Comparison of ENCODE assay signal across 10 cellular contexts in the genomic region with DNA sequence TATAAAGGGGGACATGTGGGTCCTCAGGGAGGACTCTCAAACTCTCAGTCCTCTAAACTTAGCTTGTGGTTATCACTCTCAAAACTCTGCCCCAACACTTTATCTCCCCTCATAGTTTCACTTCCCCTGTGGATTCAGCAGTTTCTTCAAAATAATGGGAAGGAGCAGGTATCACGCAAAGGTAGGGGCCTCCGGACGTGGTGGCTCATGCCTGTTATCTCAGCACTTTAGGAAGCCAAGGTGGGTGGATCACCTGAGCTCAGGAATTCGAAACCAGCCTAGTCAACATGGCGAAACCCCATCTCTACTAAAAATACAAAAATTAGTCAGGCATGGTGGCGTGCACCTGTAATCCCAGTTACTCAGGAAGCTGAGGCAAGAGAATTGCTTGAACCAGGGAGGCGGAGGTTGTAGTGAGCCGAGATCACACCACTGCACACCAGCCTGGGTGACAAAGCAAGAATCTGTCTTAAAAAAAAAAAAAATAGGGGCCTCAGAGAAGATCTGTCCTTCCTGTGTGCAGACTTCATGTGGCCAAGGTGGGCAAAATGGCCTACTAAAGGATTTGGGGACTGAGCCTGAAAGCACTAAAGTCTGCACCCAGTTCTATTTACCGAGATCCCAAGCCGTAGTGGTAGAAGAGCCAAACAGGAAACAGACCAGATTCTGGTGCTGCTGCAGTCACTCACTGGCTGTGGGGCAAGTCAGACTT. TPM values are rescaled to one million over a fixed set of nuclear protein-coding genes. Genes with fewer than 3 reads are reported as not detected.
A peak's percentile ranks its signal among the peaks of the same experiment; 100 is the strongest.
DNase-seq lines count a peak whose midpoint lies in the region; ATAC-seq, FAIRE-seq and TF ChIP-seq lines count a peak whose summit lies in the region.
"Had no signal": no experiment of that assay in that cellular context is flagged by ENCODE, and none has a peak within 500 bp of the region (broad histone marks: within the 10 kb centered on the region; RNA-seq: fewer than 3 reads in every experiment).

No MANE protein-coding gene starts in this region.

- CTCF ChIA-PET in K562 (lab: Yijun Ruan, JAX; ENCODE audit: low intra/inter-chr PET ratio): interaction anchor here (0.6 kb wide), 1 partner anchor 168 kb away, joined by 3 read pairs; no protein-coding TSS in a partner anchor

- H3K27ac ChIP-seq in K562 (ENCODE audit: extremely low read depth, low read depth, low read length) (peak overlapping the region; percentile 60), gastrocnemius medialis (no peak overlapping the region)

- intact Hi-C loops in K562 (cut with micrococcal nuclease): no loop called here
- intact Hi-C loops in gastrocnemius medialis (cut with DNase I; ENCODE audit: low total_unique reads): no loop called here

- H3K27me3 ChIP-seq in K562 (ENCODE audit: control insufficient read depth in 2 of 2, insufficient read depth in 2 of 2, low read length in 2 of 2): no peaks in the 10 kb centered on the region
- peaks cover 0 to 5% (median 3%) of the 10 kb centered on the region in 3 donors for H3K27me3 ChIP-seq in gastrocnemius medialis

- no TSS peak for BruUV-seq in K562 (replicated peaks; lab: Mats Ljungman, UMichigan)

- TF ChIP-seq CTCF in GM10266 (IDR thresholded peaks at IDR 0.05; ENCODE audit: control insufficient read depth, insufficient read depth, low read depth, missing control alignments): no peak
- no peak for TF ChIP-seq CTCF in K562 (IDR thresholded peaks at IDR 0.05 in 2 of 3, conservative IDR thresholded peaks at IDR 0.05 in 1 of 3; ENCODE audit: insufficient read depth in 2 of 3, low read depth in 1 of 3, low read length in 3 of 3)
- TF ChIP-seq CTCF in gastrocnemius medialis (IDR thresholded peaks at IDR 0.05 in 4 of 5, conservative IDR thresholded peaks at IDR 0.05 in 1 of 5): no peak

- TF ChIP-seq EP300 in K562 (IDR thresholded peaks at IDR 0.05; ENCODE audit: low read length): no peak

- H3K9me3 ChIP-seq in K562 (replicated peaks; ENCODE audit: control insufficient read depth, insufficient read depth, low read depth, low read length) (no peaks in the 10 kb centered on the region), gastrocnemius medialis (no peaks in the 10 kb centered on the region)

- peak overlapping the region; percentile 38 to 74; a peak in 3 of 4 replicates for H3K9ac ChIP-seq in K562 (ENCODE audit: insufficient read depth in 1 of 2, low read depth in 2 of 2, low read length in 2 of 2)

- H3K79me2 ChIP-seq in K562 (ENCODE audit: control insufficient read depth, insufficient read depth, low read length): no peaks in the 10 kb centered on the region

- ATAC-seq in GM21390 (IDR thresholded peaks at IDR 0.05; ENCODE audit: unreplicated experiment): peak; percentile 61
- peak; percentile 69 for ATAC-seq in K562
- ATAC-seq in gastrocnemius medialis: no peak
- ATAC-seq: Panc1 had no signal

- H3K9me1 ChIP-seq in K562 (ENCODE audit: control insufficient read depth, insufficient read depth, low read length): no peaks in the 10 kb centered on the region

- DNase-seq in GM10266 (ENCODE audit: extremely low spot score) (peak; percentile 67), Kasumi-1 (lab: John Stamatoyannopoulos, UW) (peak; percentile 54 to 80), K562 (ENCODE audit: extremely low read depth in 1 of 4, low spot score in 3 of 4) (peak in 1 of 4 experiments; percentile 50), gastrocnemius medialis (no peak), erythroblast (lab: John Stamatoyannopoulos, UW) (no peak), NCI-H69 (lab: John Stamatoyannopoulos, UW) (no peak), medulla oblongata (ENCODE audit: extremely low spot score) (no peak)

- in situ Hi-C loops in K562 (cut with MboI): loop anchor here (10.0 kb wide), 1 partner anchor 136 kb away; no protein-coding TSS in a partner anchor
- in situ Hi-C loops in gastrocnemius medialis (cut with MboI; ENCODE audit: low sequenced_read_pairs in 4 of 4): no loop called here

- H4K20me1 ChIP-seq in K562 (replicated peaks; ENCODE audit: control insufficient read depth, insufficient read depth, low read length): no peaks in the 10 kb centered on the region

- 22% methylated on average over 10 of the region's 10 CpGs for WGBS in K562 (ENCODE audit: insufficient coverage, low coverage, missing lambda C conversion rate)

- H2AFZ ChIP-seq in K562 (ENCODE audit: low read depth, low read length): peak overlapping the region; percentile 66

- TF ChIP-seq RAD21 in K562 (CRISPR knock-in tag; conservative IDR thresholded peaks at IDR 0.05 in 1 of 2, IDR thresholded peaks at IDR 0.05 in 1 of 2): no peak

- H3K4me1 ChIP-seq in K562 (replicated peaks in 1 of 2; ENCODE audit: control insufficient read depth in 2 of 2, insufficient read depth in 2 of 2, low read length in 2 of 2) (peaks cover 28 to 31% of the 10 kb centered on the region in 2 experiments; a peak in 4 of 5 replicates), gastrocnemius medialis (peaks cover 0 to 9% of the 10 kb centered on the region in 2 donors)

- H3K36me3 ChIP-seq in K562 (ENCODE audit: control insufficient read depth, insufficient read depth, low read length) (no peaks in the 10 kb centered on the region), gastrocnemius medialis (no peaks in the 10 kb centered on the region)

- H3K4me2 ChIP-seq in K562 (ENCODE audit: insufficient read depth, low read length): peak overlapping the region; percentile 47

- FAIRE-seq in K562 (lab: Jason Lieb, UNC): peak; percentile 29
- FAIRE-seq: colon had no signal

- POLR2A ChIA-PET in K562 (lab: Yijun Ruan, JAX): interaction anchor here (0.6 to 3.1 kb wide), 5 partner anchors 8 to 393 kb away, joined by 3 to 11 read pairs (median 5); no protein-coding TSS in a partner anchor

- no peak overlapping the region for H3K4me3 ChIP-seq in K562
- no peak overlapping the region for H3K4me3 ChIP-seq in gastrocnemius medialis

- 0 out of 2 replicates have a peak, but pooled peaks have one; percentile 33 for TF ChIP-seq POLR2A in K562 (conservative IDR thresholded peaks at IDR 0.05)
- TF ChIP-seq POLR2A in gastrocnemius medialis (IDR thresholded peaks at IDR 0.05): no peak
- TF ChIP-seq POLR2A in erythroblast (IDR thresholded peaks at IDR 0.05; ENCODE audit: low read length): no peak

RNA-seq across cellular contexts. Expression of a gene that starts 6.4 kb away (rescaled TPM):
- total RNA-seq in K562 (2011; cell fraction: chromatin; rRNA removed; ENCODE audit: low replicate concordance): 1.7 and 4.1 TPM in 2 replicates
- 3.6 and 8.2 TPM in 2 replicates for total RNA-seq in K562 (2011; cell fraction: nucleolus; rRNA removed)
- 2.3 and 2.7 TPM in 2 replicates for total RNA-seq in K562 (2011; cell fraction: nucleoplasm; rRNA removed)
- total RNA-seq in K562 (2014; rRNA removed) (1.3 and 1.9 TPM in 2 replicates), K562 (2014; rRNA removed; fragmentation: Illumina TruSeq; extraction: Trizol) (0.41 and 0.55 TPM in 2 replicates), K562 (2015; rRNA removed; fragmentation: Illumina TruSeq; extraction: Trizol) (0.54 and 0.64 TPM in 2 replicates), K562 (2021) (2.0 and 3.5 TPM in 2 replicates), gastrocnemius medialis (under 1 TPM in 2 of 4 donors, not detected in 2; 0.73 to 0.81 TPM)
- polyA plus RNA-seq in K562 (2011; rRNA removed) (0.98 and 1.5 TPM in 2 replicates), K562 (2014; fragmentation: Illumina TruSeq; extraction: Trizol) (0.57 and 0.67 TPM in 2 replicates), K562 (2014; fragmentation: Nextera tagmentation; extraction: Ambion mirVana) (under 1 TPM; 0.06 to 0.10 TPM), K562 (2014; rRNA removed) (1.2 and 1.9 TPM in 2 replicates)
- 1.2 and 2.2 TPM in 2 replicates for polyA plus RNA-seq in K562 (2011; cell fraction: cytosol; rRNA removed)
- 3.1 and 4.5 TPM in 2 replicates for polyA plus RNA-seq in K562 (2011; cell fraction: nucleus; rRNA removed)
- polyA plus RNA-seq in K562 (2012): 0.82 and 1.4 TPM in 2 replicates
- polyA minus RNA-seq in K562 (2011; rRNA and poly(A)+ RNA removed): 1.2 and 1.3 TPM in 2 replicates
- 0.95 and 2.7 TPM in 2 replicates for polyA minus RNA-seq in K562 (2011; cell fraction: cytosol; rRNA and poly(A)+ RNA removed)
- polyA minus RNA-seq in K562 (2011; cell fraction: nucleus; rRNA and poly(A)+ RNA removed): 0.89 and 1.2 TPM in 2 replicates

RNA-seq across cellular contexts. Expression of a gene that starts 19.9 kb away (rescaled TPM):
- total RNA-seq in K562 (2011; cell fraction: chromatin; rRNA removed; ENCODE audit: low replicate concordance): 97.5 and 106 TPM in 2 replicates
- 53.5 and 54.7 TPM in 2 replicates for total RNA-seq in K562 (2011; cell fraction: nucleolus; rRNA removed)
- 60.6 and 65.8 TPM in 2 replicates for total RNA-seq in K562 (2011; cell fraction: nucleoplasm; rRNA removed)
- 8.1 and 8.5 TPM in 2 replicates for total RNA-seq in K562 (2014; rRNA removed)
- 5.7 and 8.1 TPM in 2 replicates for total RNA-seq in K562 (2014; rRNA removed; fragmentation: Illumina TruSeq; extraction: Trizol)
- 6.7 and 7.0 TPM in 2 replicates for total RNA-seq in K562 (2015; rRNA removed; fragmentation: Illumina TruSeq; extraction: Trizol)
- 10.3 and 10.9 TPM in 2 replicates for total RNA-seq in K562 (2021)
- 19.6 and 26.6 TPM in 2 replicates for polyA plus RNA-seq in K562 (2011; rRNA removed)
- 5.5 and 11.5 TPM in 2 replicates for polyA plus RNA-seq in K562 (2011; cell fraction: cytosol; rRNA removed)
- 109 and 129 TPM in 2 replicates for polyA plus RNA-seq in K562 (2011; cell fraction: nucleus; rRNA removed)
- 7.6 and 29.6 TPM in 2 replicates for polyA plus RNA-seq in K562 (2012)
- 11.1 and 16.8 TPM in 2 replicates for polyA plus RNA-seq in K562 (2014; fragmentation: Illumina TruSeq; extraction: Trizol)
- 1 to 10 TPM; 1.8 to 2.4 TPM for polyA plus RNA-seq in K562 (2014; fragmentation: Nextera tagmentation; extraction: Ambion mirVana)
- polyA plus RNA-seq in K562 (2014; rRNA removed): 17.1 TPM in 2 replicates
- polyA minus RNA-seq in K562 (2011; rRNA and poly(A)+ RNA removed): 6.1 and 7.9 TPM in 2 replicates
- 6.1 TPM in 1 of 2 replicates, not detected in the other for polyA minus RNA-seq in K562 (2011; cell fraction: cytosol; rRNA and poly(A)+ RNA removed)
- 14.8 and 19.5 TPM in 2 replicates for polyA minus RNA-seq in K562 (2011; cell fraction: nucleus; rRNA and poly(A)+ RNA removed)
- 10 to 100 TPM in 1 of 4 donors, 1 to 10 TPM in 2, under 1 TPM in 1; 0.68 to 14.9 (median 1.9) TPM for total RNA-seq in gastrocnemius medialis

RNA-seq across cellular contexts. Expression of a gene that starts 20.1 kb away (rescaled TPM):
- total RNA-seq in K562 (2011; cell fraction: chromatin; rRNA removed; ENCODE audit: low replicate concordance): 77.6 and 121 TPM in 2 replicates
- total RNA-seq in K562 (2011; cell fraction: nucleolus; rRNA removed): 62.2 and 65.9 TPM in 2 replicates
- 76.6 and 88.8 TPM in 2 replicates for total RNA-seq in K562 (2011; cell fraction: nucleoplasm; rRNA removed)
- 15.1 and 16.1 TPM in 2 replicates for total RNA-seq in K562 (2014; rRNA removed)
- total RNA-seq in K562 (2014; rRNA removed; fragmentation: Illumina TruSeq; extraction: Trizol): 18.6 and 19.9 TPM in 2 replicates
- 13.3 and 13.6 TPM in 2 replicates for total RNA-seq in K562 (2015; rRNA removed; fragmentation: Illumina TruSeq; extraction: Trizol)
- total RNA-seq in K562 (2021): 39.6 and 46.4 TPM in 2 replicates
- polyA plus RNA-seq in K562 (2011; rRNA removed): 33.1 and 34.9 TPM in 2 replicates
- 9.6 and 17.0 TPM in 2 replicates for polyA plus RNA-seq in K562 (2011; cell fraction: cytosol; rRNA removed)
- 89.9 and 103 TPM in 2 replicates for polyA plus RNA-seq in K562 (2011; cell fraction: nucleus; rRNA removed)
- 12.8 and 21.6 TPM in 2 replicates for polyA plus RNA-seq in K562 (2012)
- polyA plus RNA-seq in K562 (2014; fragmentation: Illumina TruSeq; extraction: Trizol): 19.2 and 21.0 TPM in 2 replicates
- 1 to 10 TPM in 1 of 2 experiments, under 1 TPM in 1; 0.57 to 1.4 TPM for polyA plus RNA-seq in K562 (2014; fragmentation: Nextera tagmentation; extraction: Ambion mirVana)
- polyA plus RNA-seq in K562 (2014; rRNA removed): 20.6 and 22.1 TPM in 2 replicates
- polyA minus RNA-seq in K562 (2011; rRNA and poly(A)+ RNA removed): 32.3 and 37.3 TPM in 2 replicates
- 8.2 and 9.2 TPM in 2 replicates for polyA minus RNA-seq in K562 (2011; cell fraction: cytosol; rRNA and poly(A)+ RNA removed)
- polyA minus RNA-seq in K562 (2011; cell fraction: nucleus; rRNA and poly(A)+ RNA removed): 45.2 and 63.6 TPM in 2 replicates
- total RNA-seq in gastrocnemius medialis: 1 to 10 TPM; 4.1 to 7.4 (median 5.0) TPM

RNA-seq across cellular contexts. Expression of a gene that starts 31.4 kb away (rescaled TPM):
- total RNA-seq in K562 (2011; cell fraction: chromatin; rRNA removed; ENCODE audit: low replicate concordance): 6.1 and 17.7 TPM in 2 replicates
- 8.7 and 10.3 TPM in 2 replicates for total RNA-seq in K562 (2011; cell fraction: nucleolus; rRNA removed)
- total RNA-seq in K562 (2011; cell fraction: nucleoplasm; rRNA removed): 5.0 and 7.3 TPM in 2 replicates
- total RNA-seq in K562 (2014; rRNA removed) (1.9 and 3.3 TPM in 2 replicates), K562 (2014; rRNA removed; fragmentation: Illumina TruSeq; extraction: Trizol) (1.8 and 3.1 TPM in 2 replicates), K562 (2015; rRNA removed; fragmentation: Illumina TruSeq; extraction: Trizol) (3.8 and 4.7 TPM in 2 replicates), K562 (2021) (7.6 and 9.4 TPM in 2 replicates), gastrocnemius medialis (1 to 10 TPM; 4.2 to 5.8 (median 4.9) TPM)
- polyA plus RNA-seq in K562 (2011; rRNA removed) (4.1 and 4.7 TPM in 2 replicates), K562 (2014; fragmentation: Illumina TruSeq; extraction: Trizol) (6.0 and 7.8 TPM in 2 replicates), K562 (2014; fragmentation: Nextera tagmentation; extraction: Ambion mirVana) (under 1 TPM; 0.18 to 0.36 TPM), K562 (2014; rRNA removed) (4.9 and 6.5 TPM in 2 replicates)
- polyA plus RNA-seq in K562 (2011; cell fraction: cytosol; rRNA removed): 4.7 and 7.6 TPM in 2 replicates
- polyA plus RNA-seq in K562 (2011; cell fraction: nucleus; rRNA removed): 10.9 and 15.3 TPM in 2 replicates
- 3.6 and 5.4 TPM in 2 replicates for polyA plus RNA-seq in K562 (2012)
- polyA minus RNA-seq in K562 (2011; rRNA and poly(A)+ RNA removed): 4.7 and 5.7 TPM in 2 replicates
- 5.7 and 9.6 TPM in 2 replicates for polyA minus RNA-seq in K562 (2011; cell fraction: cytosol; rRNA and poly(A)+ RNA removed)
- polyA minus RNA-seq in K562 (2011; cell fraction: nucleus; rRNA and poly(A)+ RNA removed): 3.6 and 7.6 TPM in 2 replicates

Comparison
In these comparisons a context has a peak if more than half of its experiments do, and no peak if none do; other contexts are left out.
1. DNase-seq: peak in GM10266 (single experiment) and Kasumi-1 (2 of 2); none in gastrocnemius medialis (0 of 2), erythroblast (0 of 2), NCI-H69 (single experiment) and medulla oblongata (single experiment).
2. ATAC-seq: peak in GM21390 (single experiment) and K562 (single experiment); none in gastrocnemius medialis (0 of 2).